In genomic region chr1:169485427-169486280, GRCh38 we compare ENCODE assay signal across 8 cellular contexts. TPM values are rescaled to one million over a fixed set of nuclear protein-coding genes. Genes with fewer than 3 reads are reported as not detected.
DNase-seq lines count a peak whose midpoint lies in the region; ATAC-seq and TF ChIP-seq lines count a peak whose summit lies in the region.

TSS of gene SLC19A2 (minus strand) at chr1:169485944. CDS start at chr1:169485766, 178 bp downstream.

- H3K4me3 ChIP-seq in dorsolateral prefrontal cortex (peak within 1 kb of the TSS; percentile 74 to 100 (median 90)), liver (ENCODE audit: low read depth in 1 of 3, low read length in 3 of 3) (peak within 1 kb of the TSS; percentile 70 to 82 (median 81))

- no peaks in the 10 kb centered on the region for H3K36me3 ChIP-seq in liver (ENCODE audit: control insufficient read depth in 4 of 4, insufficient read depth in 3 of 4, low read depth in 1 of 4, low read length in 3 of 4)

- CTCF ChIA-PET in CD4-positive, alpha-beta T cell (lab: Charles Lee), result interaction anchor here (0.7 to 1.5 kb wide), 5 partner anchors 32 to 1307 kb away, joined by 3 to 4 read pairs (median 3); partner anchors contain the start of gene TIPRL
- CTCF ChIA-PET in activated CD4-positive, alpha-beta memory T cell treated with anti-CD3 and anti-CD28 coated beads for 36 hours (lab: Charles Lee), result interaction anchor here (0.9 to 1.3 kb wide), 2 partner anchors 19 to 116 kb away, joined by 3 read pairs; no protein-coding TSS in a partner anchor

- H3K27me3 Mint-ChIP-seq in CD4-positive, alpha-beta T cell, result no peaks in the 10 kb centered on the region
- H3K27me3 Mint-ChIP-seq in activated CD4-positive, alpha-beta memory T cell treated with anti-CD3 and anti-CD28 coated beads for 36 hours, result no peaks in the 10 kb centered on the region

- peak within 1 kb of the TSS; percentile 88 to 96 for H3K9ac ChIP-seq in liver (ENCODE audit: low read depth in 1 of 2, low read length in 2 of 2)

- H3K36me3 Mint-ChIP-seq in CD4-positive, alpha-beta T cell (ENCODE audit: low read depth), result peaks cover 13% of the 10 kb centered on the region
- peaks cover 3% of the 10 kb centered on the region for H3K36me3 Mint-ChIP-seq in activated CD4-positive, alpha-beta memory T cell treated with anti-CD3 and anti-CD28 coated beads for 36 hours

- TF ChIP-seq RAD21 in liver (IDR thresholded peaks at IDR 0.05), result peak; percentile 38 to 40

- no peaks in the 10 kb centered on the region for H3K9me3 ChIP-seq in CD4-positive, alpha-beta T cell (ENCODE audit: control insufficient read depth, low read length)
- no peaks in the 10 kb centered on the region for H3K9me3 ChIP-seq in liver (ENCODE audit: control insufficient read depth in 4 of 4, low read length in 3 of 4)

- peak within 1 kb of the TSS; percentile 54 for H3K27ac ChIP-seq in CD4-positive, alpha-beta T cell (ENCODE audit: low read depth, low read length)
- H3K27ac ChIP-seq in dorsolateral prefrontal cortex (peak within 1 kb of the TSS; percentile 25 to 98 (median 92)), liver (ENCODE audit: low read depth in 1 of 2, low read length in 2 of 2) (peak within 1 kb of the TSS; percentile 96 to 98)

- H3K27me3 ChIP-seq in CD4-positive, alpha-beta T cell (ENCODE audit: control insufficient read depth, insufficient read depth, low read length), result no peaks in the 10 kb centered on the region
- H3K27me3 ChIP-seq in dorsolateral prefrontal cortex (no peaks in the 10 kb centered on the region), liver (ENCODE audit: control insufficient read depth in 4 of 4, insufficient read depth in 4 of 4, low read length in 3 of 4) (no peaks in the 10 kb centered on the region)

- TF ChIP-seq CTCF in CD4-positive, alpha-beta T cell (IDR thresholded peaks at IDR 0.05), result peak; percentile 44
- TF ChIP-seq CTCF in dorsolateral prefrontal cortex (IDR thresholded peaks at IDR 0.05 in 54 of 56, conservative IDR thresholded peaks at IDR 0.05 in 2 of 56; ENCODE audit: low read depth in 1 of 56, partially characterized antibody in 56 of 56) (peak in 47 of 56 donors; percentile 8 to 65 (median 48)), liver (IDR thresholded peaks at IDR 0.05; ENCODE audit: low read depth, low read length, missing input control) (peak; percentile 18)

- H3K4me1 Mint-ChIP-seq in CD4-positive, alpha-beta T cell (ENCODE audit: low read depth), result peaks cover 48% of the 10 kb centered on the region
- peaks cover 53% of the 10 kb centered on the region for H3K4me1 Mint-ChIP-seq in activated CD4-positive, alpha-beta memory T cell treated with anti-CD3 and anti-CD28 coated beads for 36 hours (ENCODE audit: low read depth)

- H3K4me3 Mint-ChIP-seq in CD4-positive, alpha-beta T cell, result peak within 1 kb of the TSS; percentile 98
- peak within 1 kb of the TSS; percentile 79 for H3K4me3 Mint-ChIP-seq in activated CD4-positive, alpha-beta memory T cell treated with anti-CD3 and anti-CD28 coated beads for 36 hours

- ATAC-seq in CD4-positive, alpha-beta T cell (ENCODE audit: poor library complexity), result peak; percentile 99
- ATAC-seq in GM19397 (IDR thresholded peaks at IDR 0.05; ENCODE audit: unreplicated experiment), result peak; percentile 98
- ATAC-seq in HG03571 (IDR thresholded peaks at IDR 0.05; ENCODE audit: unreplicated experiment), result peak; percentile 99

- under 1% methylated on average over 86 of the region's 86 CpGs for WGBS in liver

- intact Hi-C loops in CD4-positive, alpha-beta T cell (cut with DNase I, micrococcal nuclease), result loop anchor here (5.0 to 10.0 kb wide), 7 partner anchors 118 to 1308 kb away; partner anchors contain the start of genes BLZF1 (in 2 of the 2), NME7 (in 2 of the 2), METTL18 (in 1 of the 2) and SCYL3 (in 1 of the 2)
- intact Hi-C loops in activated CD4-positive, alpha-beta memory T cell treated with anti-CD3 and anti-CD28 coated beads for 36 hours (cut with micrococcal nuclease), result loop anchor here (1.0 to 10.0 kb wide), 9 partner anchors 62 to 589 kb away; partner anchors contain the start of genes ATP1B1, KIFAP3, METTL18 and NME7
- intact Hi-C loops in dorsolateral prefrontal cortex (cut with DNase I), result loop anchor here (5.0 kb wide), 4 partner anchors 58 to 407 kb away; partner anchors contain the start of genes BLZF1 (in 2 of the 2), NME7 (in 2 of the 2), CCDC181 (in 1 of the 2) and METTL18 (in 1 of the 2)

- peaks cover 3 to 45% (median 20%) of the 10 kb centered on the region in 4 donors for H3K4me1 ChIP-seq in liver (ENCODE audit: control insufficient read depth in 4 of 4, insufficient read depth in 4 of 4, low read length in 3 of 4)

- POLR2A ChIA-PET in CD4-positive, alpha-beta T cell (lab: Charles Lee), result interaction anchor here (0.6 to 1.5 kb wide), 5 partner anchors 22 to 408 kb away, joined by 3 to 5 read pairs (median 4); partner anchors contain the start of genes BLZF1, METTL18, NME7 and SCYL3
- POLR2A ChIA-PET in activated CD4-positive, alpha-beta memory T cell treated with anti-CD3 and anti-CD28 coated beads for 36 hours (lab: Charles Lee), result interaction anchor here (0.9 to 1.3 kb wide), 3 partner anchors 23 to 118 kb away, joined by 4 to 5 read pairs (median 4); partner anchors contain the start of genes BLZF1 and NME7

- H3K9me3 Mint-ChIP-seq in CD4-positive, alpha-beta T cell, result no peaks in the 10 kb centered on the region
- H3K9me3 Mint-ChIP-seq in activated CD4-positive, alpha-beta memory T cell treated with anti-CD3 and anti-CD28 coated beads for 36 hours, result no peaks in the 10 kb centered on the region

- peak within 1 kb of the TSS; percentile 92 for H3K27ac Mint-ChIP-seq in CD4-positive, alpha-beta T cell
- H3K27ac Mint-ChIP-seq in activated CD4-positive, alpha-beta memory T cell treated with anti-CD3 and anti-CD28 coated beads for 36 hours, result peak within 1 kb of the TSS; percentile 83

- DNase-seq in CD4-positive, alpha-beta T cell, result peak; percentile 82 to 92 (median 89)
- DNase-seq in NCI-H774 (lab: John Stamatoyannopoulos, UW) (peak; percentile 99), dorsolateral prefrontal cortex (peak; percentile 99 to 100 (median 100))
- peak; percentile 96 for DNase-seq in activated CD4-positive, alpha-beta memory T cell treated with anti-CD3 and anti-CD28 coated beads for 36 hours
- DNase-seq in stimulated activated CD4-positive, alpha-beta T cell treated with anti-CD3 and anti-CD28 coated beads, Interleukin-4, amount 100 ng/mL, for 24 hours, result peak; percentile 93

TF ChIP-seq in liver, 16 proteins besides CTCF, POLR2A, EP300 and RAD21 (continues in another document):
- TF ChIP-seq MAX (IDR thresholded peaks at IDR 0.05) (peak; percentile 83), REST (IDR thresholded peaks at IDR 0.05) (peak; percentile 94), TAF1 (conservative IDR thresholded peaks at IDR 0.05) (peak; percentile 98), FOXA1 (IDR thresholded peaks at IDR 0.05) (peak; percentile 52), NR2F2 (IDR thresholded peaks at IDR 0.05) (peak; percentile 93), FOXA2 (IDR thresholded peaks at IDR 0.05) (no peak), HNF4G (IDR thresholded peaks at IDR 0.05) (peak; percentile 28), JUND (IDR thresholded peaks at IDR 0.05) (peak; percentile 23 to 40), SP1 (IDR thresholded peaks at IDR 0.05) (peak; percentile 93), ZBTB33 (IDR thresholded peaks at IDR 0.05) (peak; percentile 12), GABPA (IDR thresholded peaks at IDR 0.05 in 1 of 2, conservative IDR thresholded peaks at IDR 0.05 in 1 of 2) (no peak)

RNA-seq across cellular contexts. Expression of gene SLC19A2, which starts in this region (rescaled TPM):
- 1 to 10 TPM; 3.6 to 3.7 TPM for total RNA-seq in CD4-positive, alpha-beta T cell
- total RNA-seq in activated CD4-positive, alpha-beta memory T cell treated with anti-CD3 and anti-CD28 coated beads for 36 hours, result 1 to 10 TPM; 8.6 to 9.4 TPM
- total RNA-seq in dorsolateral prefrontal cortex (10 to 100 TPM in 7 of 120 experiments, 1 to 10 TPM in 113; 4.5 to 12.7 (median 7.8) TPM), liver (10 to 100 TPM; 14.3 to 18.7 TPM)
- 1 to 10 TPM; 4.8 to 5.3 TPM for polyA plus RNA-seq in liver

Comparison
In these comparisons a context has a peak if more than half of its experiments do, and no peak if none do; other contexts are left out.
1. Peak in every context shown above with its lines: DNase-seq, ATAC-seq, H3K4me3 ChIP-seq and H3K27ac ChIP-seq.